1 cellular context compared by ENCODE assay signal in genomic region chr19:39607021-39607420, GRCh38.
TF ChIP-seq lines count a peak whose summit lies in the region.

No MANE protein-coding gene starts in this region.

TF ChIP-seq in GM23338, 12 proteins besides CTCF, POLR2A, EP300 and RAD21 (continued from another document):
- TF ChIP-seq REST (IDR thresholded peaks at IDR 0.05; ENCODE audit: unreplicated experiment) (no peak), NANOG (IDR thresholded peaks at IDR 0.05; ENCODE audit: borderline replicate concordance) (no peak), ZNF462 (CRISPR knock-in tag; IDR thresholded peaks at IDR 0.05) (no peak)
